9 cellular contexts compared by ENCODE assay signal in the genomic region with DNA sequence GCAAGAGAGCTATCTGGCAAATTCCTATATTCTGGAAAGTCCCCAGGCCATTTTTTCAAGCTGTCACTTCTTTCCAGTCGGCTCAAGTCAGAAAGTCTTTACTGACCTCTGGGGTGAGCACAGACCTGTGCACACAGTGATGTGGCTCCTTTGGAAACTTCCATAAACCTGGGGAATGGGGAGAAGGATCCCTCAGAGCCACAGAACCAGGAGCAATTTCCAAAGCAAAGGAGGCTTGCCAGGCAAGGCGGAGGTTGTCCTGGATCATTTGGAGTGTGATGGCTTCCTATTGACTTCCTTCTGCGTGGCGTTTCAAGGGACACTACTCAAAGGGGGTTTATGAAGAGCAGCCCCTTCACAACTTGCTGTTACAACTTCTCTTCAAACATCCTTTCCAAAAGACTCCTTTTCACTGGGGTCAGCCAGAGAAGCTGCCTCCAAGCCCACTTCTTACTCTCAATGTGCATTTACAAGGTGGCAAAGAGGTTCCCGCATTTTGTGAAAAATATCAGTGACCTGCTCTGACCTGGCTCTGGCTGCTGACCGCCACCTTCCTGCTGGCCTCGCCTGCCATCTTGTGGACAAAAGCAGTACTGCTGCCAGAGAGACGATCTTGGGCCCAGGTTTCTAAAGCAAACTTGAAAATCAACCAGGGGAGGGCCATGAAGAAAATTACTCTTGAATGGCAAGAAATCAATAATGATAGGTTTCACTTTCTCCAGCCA. TPM values are rescaled to one million over a fixed set of nuclear protein-coding genes. Genes with fewer than 3 reads are reported as not detected.
DNase-seq lines count a peak whose midpoint lies in the region; ATAC-seq and TF ChIP-seq lines count a peak whose summit lies in the region.
"Had no signal": no experiment of that assay in that cellular context is flagged by ENCODE, and none has a peak within 500 bp of the region (broad histone marks: within the 10 kb centered on the region; RNA-seq: fewer than 3 reads in every experiment).

No MANE protein-coding gene starts in this region.

- H3K4me3 Mint-ChIP-seq in CD4-positive, alpha-beta T cell: no peak overlapping the region
- H3K4me3 Mint-ChIP-seq in brain: peak overlapping the region in 1 of 5 experiments; percentile 24

- CTCF ChIA-PET in CD4-positive, alpha-beta T cell (lab: Charles Lee): interaction anchor here (1.0 to 1.6 kb wide), 6 partner anchors 11 to 468 kb away, joined by 3 to 6 read pairs (median 4); no protein-coding TSS in a partner anchor

- H3K9me3 Mint-ChIP-seq in CD4-positive, alpha-beta T cell: no peaks in the 10 kb centered on the region
- no peaks in the 10 kb centered on the region for H3K9me3 Mint-ChIP-seq in brain

- no peaks in the 10 kb centered on the region for H3K27me3 ChIP-seq in CD4-positive, alpha-beta T cell (ENCODE audit: control insufficient read depth, insufficient read depth, low read length)

- TF ChIP-seq CTCF in CD4-positive, alpha-beta T cell (IDR thresholded peaks at IDR 0.05): peak; percentile 100
- TF ChIP-seq CTCF in brain (conservative IDR thresholded peaks at IDR 0.05): peak; percentile 98 to 99

- ATAC-seq in CD4-positive, alpha-beta T cell (ENCODE audit: poor library complexity): peak; percentile 60
- ATAC-seq in GM21447 (IDR thresholded peaks at IDR 0.05; ENCODE audit: unreplicated experiment): peak; percentile 58

- H3K9me3 ChIP-seq in CD4-positive, alpha-beta T cell (ENCODE audit: control insufficient read depth, low read length): no peaks in the 10 kb centered on the region

- H3K27me3 Mint-ChIP-seq in CD4-positive, alpha-beta T cell: peaks cover 5% of the 10 kb centered on the region
- H3K27me3 Mint-ChIP-seq in brain: no peaks in the 10 kb centered on the region

- peaks cover 10% of the 10 kb centered on the region for H3K4me1 Mint-ChIP-seq in CD4-positive, alpha-beta T cell (ENCODE audit: low read depth)
- peaks cover 40% of the 10 kb centered on the region for H3K4me1 Mint-ChIP-seq in brain

- POLR2A ChIA-PET in CD4-positive, alpha-beta T cell (lab: Charles Lee): no interaction called here

- no peak overlapping the region for H3K27ac ChIP-seq in CD4-positive, alpha-beta T cell (ENCODE audit: low read depth, low read length)
- H3K27ac ChIP-seq: SK-N-MC had no signal

- intact Hi-C loops in CD4-positive, alpha-beta T cell (cut with DNase I, micrococcal nuclease): loop anchor here (1.0 to 2.0 kb wide), 5 partner anchors 94 to 468 kb away; no protein-coding TSS in a partner anchor

- DNase-seq in CD4-positive, alpha-beta T cell: peak; percentile 41 to 79 (median 64)
- peak; percentile 64 for DNase-seq in MV-4-11 (lab: John Stamatoyannopoulos, UW)
- peak; percentile 80 for DNase-seq in UCSD-AML1 (lab: John Stamatoyannopoulos, UW; ENCODE audit: unreplicated experiment)
- peak; percentile 79 for DNase-seq in iPS-NIHi11 (ENCODE audit: low spot score)
- peak; percentile 48 to 85 (median 61) for DNase-seq in stimulated activated CD4-positive, alpha-beta T cell treated with anti-CD3 and anti-CD28 coated beads, Interleukin-12 subunit alpha, Interleukin-12 subunit beta, amount 100 ng/mL, for 48 hours (ENCODE audit: low read depth in 2 of 3, low spot score in 1 of 3)
- no peak for DNase-seq in NCI-H1436 treated with DMSO at 0.1 percent for 48 hours (lab: John Stamatoyannopoulos, UW)

- no peak overlapping the region for H3K27ac Mint-ChIP-seq in CD4-positive, alpha-beta T cell
- peak overlapping the region; percentile 41 to 85 (median 77) for H3K27ac Mint-ChIP-seq in brain

- no peaks in the 10 kb centered on the region for H3K36me3 Mint-ChIP-seq in CD4-positive, alpha-beta T cell (ENCODE audit: low read depth)
- no peaks in the 10 kb centered on the region for H3K36me3 Mint-ChIP-seq in brain

RNA-seq across cellular contexts. Expression of a gene that starts 18.2 kb away (rescaled TPM):
- not detected for total RNA-seq in CD4-positive, alpha-beta T cell
- polyA plus RNA-seq in brain (ENCODE audit: insufficient read depth, low read depth, low replicate concordance): not detected
